ENCODE assay signal across 2 cellular contexts in genomic region chr16:57969451-57970123, GRCh38.
TF ChIP-seq lines count a peak whose summit lies in the region.

No MANE protein-coding gene starts in this region.

TF ChIP-seq in HepG2, 621 proteins besides CTCF, POLR2A, EP300 and RAD21:
- TF ChIP-seq CREBL2 (CRISPR knock-in tag; IDR thresholded peaks at IDR 0.05; ENCODE audit: borderline replicate concordance) (no peak), ZNF143 (CRISPR knock-in tag; IDR thresholded peaks at IDR 0.05) (no peak), ZNF280B (CRISPR knock-in tag; IDR thresholded peaks at IDR 0.05; ENCODE audit: borderline replicate concordance) (0 out of 2 replicates have a peak, but pooled peaks have one; percentile 58), BRCA1 (CRISPR knock-in tag; IDR thresholded peaks at IDR 0.05) (no peak), MZF1 (CRISPR knock-in tag; IDR thresholded peaks at IDR 0.05; ENCODE audit: borderline replicate concordance) (no peak), ZNF879 (CRISPR knock-in tag; IDR thresholded peaks at IDR 0.05) (no peak), ZNF777 (CRISPR knock-in tag; IDR thresholded peaks at IDR 0.05) (no peak), MATR3 (CRISPR knock-in tag; IDR thresholded peaks at IDR 0.05) (no peak), SIN3A (IDR thresholded peaks at IDR 0.05; ENCODE audit: borderline replicate concordance, low read depth, low read length) (no peak), MAFF (IDR thresholded peaks at IDR 0.05; ENCODE audit: low read depth, low read length) (peak; percentile 25; the same call in 1 of the 2 replicates), MAF1 (CRISPR knock-in tag; IDR thresholded peaks at IDR 0.05; ENCODE audit: borderline replicate concordance) (no peak), SOX13 (IDR thresholded peaks at IDR 0.05) (no peak), SOX13 (CRISPR knock-in tag; conservative IDR thresholded peaks at IDR 0.05 in 1 of 2, IDR thresholded peaks at IDR 0.05 in 1 of 2) (no peak), ZNF770 (CRISPR knock-in tag; IDR thresholded peaks at IDR 0.05) (no peak), ZNF274 (CRISPR knock-in tag; IDR thresholded peaks at IDR 0.05) (no peak), XRCC5 (optimal IDR thresholded peaks at IDR 0.05; ENCODE audit: low read length) (no peak), MXD4 (CRISPR knock-in tag; IDR thresholded peaks at IDR 0.05) (no peak), PAXIP1 (CRISPR knock-in tag; conservative IDR thresholded peaks at IDR 0.05) (no peak), MAFK (conservative IDR thresholded peaks at IDR 0.05 in 1 of 2, IDR thresholded peaks at IDR 0.05 in 1 of 2; ENCODE audit: low read length in 2 of 2) (peak in 1 of 2 experiments; percentile 68; a peak in 3 of 4 replicates)

TF ChIP-seq in GM12891, 5 proteins besides CTCF, POLR2A, EP300 and RAD21:
- TF ChIP-seq PAX5 (IDR thresholded peaks at IDR 0.05; ENCODE audit: insufficient read depth, low read length, severe bottlenecking) = no peak
- no peak for TF ChIP-seq SPI1 (IDR thresholded peaks at IDR 0.05; ENCODE audit: low read depth, low read length)
- no peak for TF ChIP-seq POLR2AphosphoS5 (IDR thresholded peaks at IDR 0.05; ENCODE audit: low read depth, low read length)
- TF ChIP-seq TAF1 (IDR thresholded peaks at IDR 0.05; ENCODE audit: low read depth, low read length) = no peak
- no peak for TF ChIP-seq POU2F2 (IDR thresholded peaks at IDR 0.05; ENCODE audit: low read depth, low read length)
TF ChIP-seq in GM12891: peak in this region for 0.
